ENCODE assay signal across 1 cellular context in genomic region chr10:6072215-6072941, GRCh38.
TF ChIP-seq lines count a peak whose summit lies in the region.

No MANE protein-coding gene starts in this region.

TF ChIP-seq in HepG2, 621 proteins besides CTCF, POLR2A, EP300 and RAD21:
- TF ChIP-seq ZNF34 (CRISPR knock-in tag; IDR thresholded peaks at IDR 0.05; ENCODE audit: borderline replicate concordance) (no peak), FIP1L1 (IDR thresholded peaks at IDR 0.05; ENCODE audit: borderline replicate concordance, insufficient read depth, low read depth, low read length) (no peak), ZBTB37 (CRISPR knock-in tag; IDR thresholded peaks at IDR 0.05) (no peak), ZNF766 (CRISPR knock-in tag; IDR thresholded peaks at IDR 0.05; ENCODE audit: borderline replicate concordance) (no peak), TFDP1 (CRISPR knock-in tag; IDR thresholded peaks at IDR 0.05; ENCODE audit: borderline replicate concordance) (no peak), KLF12 (CRISPR knock-in tag; IDR thresholded peaks at IDR 0.05; ENCODE audit: borderline replicate concordance) (no peak), IKZF1 (IDR thresholded peaks at IDR 0.05) (no peak), ZNF383 (CRISPR knock-in tag; IDR thresholded peaks at IDR 0.05; ENCODE audit: borderline replicate concordance) (no peak), PHF21A (CRISPR knock-in tag; IDR thresholded peaks at IDR 0.05) (no peak), HHEX (CRISPR knock-in tag; IDR thresholded peaks at IDR 0.05) (no peak), ZNF740 (CRISPR knock-in tag; IDR thresholded peaks at IDR 0.05) (no peak), ZNF614 (CRISPR knock-in tag; IDR thresholded peaks at IDR 0.05; ENCODE audit: borderline replicate concordance) (no peak), HNRNPLL (IDR thresholded peaks at IDR 0.05; ENCODE audit: low read depth, low read length, poor library complexity, severe bottlenecking) (no peak), BRD4 (CRISPR knock-in tag; IDR thresholded peaks at IDR 0.05) (no peak), ZNF576 (CRISPR knock-in tag; IDR thresholded peaks at IDR 0.05) (no peak), TFE3 (CRISPR knock-in tag; IDR thresholded peaks at IDR 0.05) (no peak), HCFC1 (IDR thresholded peaks at IDR 0.05; ENCODE audit: low read depth, low read length) (no peak), HMGXB4 (CRISPR knock-in tag; IDR thresholded peaks at IDR 0.05; ENCODE audit: borderline replicate concordance in 1 of 2, low read depth in 1 of 2) (no peak), IRF1 (CRISPR knock-in tag; IDR thresholded peaks at IDR 0.05; ENCODE audit: low read depth) (no peak), ZFP1 (CRISPR knock-in tag; IDR thresholded peaks at IDR 0.05) (no peak)
